In the genomic region with DNA sequence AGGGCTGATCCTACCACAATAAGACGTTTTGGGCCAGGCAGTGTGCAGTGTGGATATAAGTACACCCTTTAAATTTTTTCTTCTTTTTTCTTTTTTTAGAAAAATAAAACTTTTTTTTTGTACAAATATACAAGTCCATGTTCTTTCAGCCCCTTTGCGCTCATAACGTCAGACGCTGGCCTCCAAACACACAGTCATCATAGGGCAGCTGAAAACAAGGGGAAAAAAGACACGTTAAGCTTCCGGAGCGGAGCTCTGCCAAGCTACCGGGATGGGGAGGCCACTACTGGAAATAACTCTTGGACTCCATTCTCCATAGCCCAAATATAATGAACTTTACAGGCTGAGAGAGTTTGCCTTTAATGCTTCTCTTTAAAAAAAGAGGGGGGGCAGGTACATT, we compare ENCODE assay signal across 8 cellular contexts. TPM values are rescaled to one million over a fixed set of nuclear protein-coding genes. Genes with fewer than 3 reads are reported as not detected.
DNase-seq lines count a peak whose midpoint lies in the region; ATAC-seq and TF ChIP-seq lines count a peak whose summit lies in the region.

No MANE protein-coding gene starts in this region.

- ATAC-seq in GM21576 (IDR thresholded peaks at IDR 0.05; ENCODE audit: unreplicated experiment) (no peak), HG03025 (IDR thresholded peaks at IDR 0.05; ENCODE audit: low FRiP score, unreplicated experiment) (no peak)

- H3K4me1 ChIP-seq in iPS-18a (ENCODE audit: control insufficient read depth, low read depth, low read length) (peaks cover 40% of the 10 kb centered on the region), spleen (peaks cover 57 to 88% (median 79%) of the 10 kb centered on the region in 6 donors)

- peaks cover 6% of the 10 kb centered on the region for H3K27me3 Mint-ChIP-seq in HFFc6 (ENCODE audit: insufficient read depth)

- TF ChIP-seq POLR2A in spleen (IDR thresholded peaks at IDR 0.05) = peak in 1 of 3 donors; percentile 28

- no peaks in the 10 kb centered on the region for H3K9me3 Mint-ChIP-seq in HFFc6

- no peaks in the 10 kb centered on the region for H3K27me3 ChIP-seq in iPS-18a (ENCODE audit: control insufficient read depth, insufficient read depth, low read length)
- H3K27me3 ChIP-seq in spleen (replicated peaks in 1 of 7) = no peaks in the 10 kb centered on the region

- H3K9ac ChIP-seq in iPS-18a (ENCODE audit: low read length) = no peak overlapping the region

- peak overlapping the region; percentile 82 for H3K4me3 ChIP-seq in iPS-18a (ENCODE audit: low read length)
- peak overlapping the region; percentile 73 to 99 (median 95) for H3K4me3 ChIP-seq in spleen

- DNase-seq in HFFc6 = no peak
- DNase-seq in spleen = no peak
- DNase-seq in SKM-1 treated with dmso at 0.1 percent for 144 hours (lab: John Stamatoyannopoulos, UW; ENCODE audit: unreplicated experiment) = no peak
- no peak for DNase-seq in KBM-7

- H3K9me3 ChIP-seq in iPS-18a (ENCODE audit: control insufficient read depth, low read depth, low read length) = no peaks in the 10 kb centered on the region
- no peaks in the 10 kb centered on the region for H3K9me3 ChIP-seq in spleen

- in situ Hi-C loops in KBM-7 (cut with MboI; ENCODE audit: low pct_unique_long_range_greater_than_20kb, low sequenced_read_pairs) = loop anchor here (25.0 kb wide), 2 partner anchors 165 to 740 kb away; no protein-coding TSS in a partner anchor

- H3K36me3 ChIP-seq in iPS-18a (ENCODE audit: control insufficient read depth, low read depth, low read length) (peaks cover 34% of the 10 kb centered on the region), spleen (peaks cover 3 to 62% (median 39%) of the 10 kb centered on the region in 6 donors)

- no peak overlapping the region; the same call in 1 of the 2 replicates for H3K27ac Mint-ChIP-seq in HFFc6

- intact Hi-C loops in spleen (cut with DNase I; ENCODE audit: low total_unique reads) = loop anchor here (10.0 kb wide), 1 partner anchor 67 kb away; no protein-coding TSS in a partner anchor

- H3K4me3 Mint-ChIP-seq in HFFc6 = peak overlapping the region; percentile 93

- peak overlapping the region; percentile 98 for H3K27ac ChIP-seq in angular gyrus (ENCODE audit: low read depth, low read length)
- no peak overlapping the region for H3K27ac ChIP-seq in iPS-18a (ENCODE audit: low read length)
- H3K27ac ChIP-seq in spleen = peak overlapping the region; percentile 78 to 100 (median 99)

- WGBS in spleen, 5 donors = 16 to 36% (median 23%) methylated on average over 8 of the region's 8 CpGs

- no peak for TF ChIP-seq CTCF in HFFc6 (IDR thresholded peaks at IDR 0.05)
- TF ChIP-seq CTCF in spleen (IDR thresholded peaks at IDR 0.05 in 8 of 11, conservative IDR thresholded peaks at IDR 0.05 in 3 of 11) = no peak

- H3K36me3 Mint-ChIP-seq in HFFc6 (ENCODE audit: low read depth) = peaks cover 33% of the 10 kb centered on the region

- H3K4me1 Mint-ChIP-seq in HFFc6 (ENCODE audit: low read depth) = peaks cover 70% of the 10 kb centered on the region

RNA-seq across cellular contexts. Expression of a gene that starts 2.7 kb away (rescaled TPM):
- total RNA-seq in HFFc6 (2021; fragmentation: NEBNext Ultra II Directional; extraction: Animal tissue kit (Norgen Biotek cat#: 25700)) = 10 to 100 TPM; 27.6 to 52.1 (median 48.3) TPM
- 100 to 1,000 TPM; 250 to 482 (median 319) TPM for total RNA-seq in spleen
- 100 to 1,000 TPM; 107 to 225 (median 149) TPM for polyA plus RNA-seq in spleen

Comparison
In these comparisons a context has a peak if more than half of its experiments do, and no peak if none do; other contexts are left out.
1. RNA of a gene that starts 2.7 kb away (total RNA-seq): 250 to 482 TPM in spleen; 27.6 to 52.1 TPM in HFFc6; every median in the first group is over 4 times any median in the second.